In genomic region chr21:42004406-42005199, GRCh38 we compare ENCODE assay signal across 23 cellular contexts. TPM values are rescaled to one million over a fixed set of nuclear protein-coding genes. Genes with fewer than 3 reads are reported as not detected.
DNase-seq lines count a peak whose midpoint lies in the region; ATAC-seq and TF ChIP-seq lines count a peak whose summit lies in the region.
"Had no signal": no experiment of that assay in that cellular context is flagged by ENCODE, and none has a peak within 500 bp of the region (broad histone marks: within the 10 kb centered on the region; RNA-seq: fewer than 3 reads in every experiment).

No MANE protein-coding gene starts in this region.

- H3K27me3 Mint-ChIP-seq in stimulated activated naive CD8-positive, alpha-beta T cell treated with anti-CD3 and anti-CD28 coated beads, Interleukin-15, Interleukin-2, amounts not matched to agents 100 ng/mL and 50 ng/mL, for 24 hours, result no peaks in the 10 kb centered on the region
- no peaks in the 10 kb centered on the region for H3K27me3 Mint-ChIP-seq in T-helper 17 cell
- H3K27me3 Mint-ChIP-seq: memory B cell had no signal

- no peak overlapping the region for H2BK5ac ChIP-seq in mesenchymal stem cell (ENCODE audit: low read depth, low read length, poor library complexity, severe bottlenecking)

- H3K36me3 Mint-ChIP-seq in stimulated activated naive CD8-positive, alpha-beta T cell treated with anti-CD3 and anti-CD28 coated beads, Interleukin-15, Interleukin-2, amounts not matched to agents 100 ng/mL and 50 ng/mL, for 24 hours (ENCODE audit: low read depth), result peaks cover 69% of the 10 kb centered on the region
- H3K36me3 Mint-ChIP-seq in T-helper 17 cell (ENCODE audit: low read depth), result peaks cover 21% of the 10 kb centered on the region

- peak overlapping the region in 1 of 2 experiments; percentile 85 for H2BK12ac ChIP-seq in mesenchymal stem cell (ENCODE audit: low read length in 2 of 2)

- H3K27ac ChIP-seq in mesenchymal stem cell (ENCODE audit: low read length, poor library complexity, severe bottlenecking) (no peak overlapping the region), foreskin keratinocyte (no peak overlapping the region)
- H3K27ac ChIP-seq: body of pancreas, uterus had no signal

- H3K4ac ChIP-seq in mesenchymal stem cell (ENCODE audit: low read depth in 1 of 2, low read length in 2 of 2), result no peak overlapping the region

- no peak for TF ChIP-seq CTCF in foreskin keratinocyte (conservative IDR thresholded peaks at IDR 0.05)

- H3K9me3 ChIP-seq in T-helper 17 cell (ENCODE audit: control insufficient read depth, low read length, poor library complexity, severe bottlenecking) (no peaks in the 10 kb centered on the region), mesenchymal stem cell (ENCODE audit: control insufficient read depth, low read length) (no peaks in the 10 kb centered on the region)
- H3K9me3 ChIP-seq: body of pancreas, SK-N-SH, suprapubic skin, uterus had no signal

- H2AFZ ChIP-seq in mesenchymal stem cell (ENCODE audit: low read depth, low read length), result no peak overlapping the region

- no peak overlapping the region for H3K4me2 ChIP-seq in mesenchymal stem cell (ENCODE audit: low read length, poor library complexity, severe bottlenecking)
- H3K4me2 ChIP-seq: SK-N-SH had no signal

- H2AK5ac ChIP-seq in mesenchymal stem cell (ENCODE audit: low read length, severe bottlenecking), result no peak overlapping the region

- H3K23ac ChIP-seq in mesenchymal stem cell (ENCODE audit: low read length in 2 of 2), result no peak overlapping the region

- H3K4me1 ChIP-seq in mesenchymal stem cell (ENCODE audit: control insufficient read depth, insufficient read depth, low read depth, low read length), result peaks cover 10% of the 10 kb centered on the region
- peaks cover 28% of the 10 kb centered on the region for H3K4me1 ChIP-seq in foreskin keratinocyte
- H3K4me1 ChIP-seq: uterus had no signal

- intact Hi-C loops in Right ventricle myocardium superior (cut with DNase I), result loop anchor here (10.0 kb wide), 1 partner anchor 80 kb away; no protein-coding TSS in a partner anchor

- ATAC-seq in stimulated activated naive CD8-positive, alpha-beta T cell treated with anti-CD3 and anti-CD28 coated beads, Interleukin-15, Interleukin-2, amounts not matched to agents 100 U/mL and 50 U/mL, for 24 hours, result no peak
- ATAC-seq in T-helper 17 cell (no peak), Right ventricle myocardium superior (ENCODE audit: poor library complexity) (no peak), foreskin keratinocyte (no peak)
- ATAC-seq: body of pancreas, esophagus mucosa had no signal

- H2BK120ac ChIP-seq in mesenchymal stem cell (ENCODE audit: low read depth, low read length), result no peak overlapping the region

- H4K91ac ChIP-seq in mesenchymal stem cell (ENCODE audit: low read length), result no peak overlapping the region

- no peak for DNase-seq in stimulated activated naive CD8-positive, alpha-beta T cell treated with anti-CD3 and anti-CD28 coated beads, Interleukin-15, Interleukin-2, amounts not matched to agents 100 U/mL and 50 U/mL, for 24 hours
- no peak for DNase-seq in T-helper 17 cell
- no peak for DNase-seq in mesenchymal stem cell
- DNase-seq in Right ventricle myocardium superior, result no peak
- no peak for DNase-seq in foreskin keratinocyte
- DNase-seq in NCI-H226, result no peak
- DNase-seq: activated CD4-positive, alpha-beta T cell treated with anti-CD3 and anti-CD28 coated beads, Interleukin-2, amount 50 U/mL, for 1 hour; body of pancreas; effector memory CD4-positive, alpha-beta T cell; NCI-H1105 treated with DMSO at 0.1 percent for 48 hours; NCI-H2029 treated with DMSO at 0.1 percent for 48 hours; NCI-H2227 treated with DMSO at 0.1 percent for 48 hours; nucleus accumbens; RPMI8226; SK-N-SH; stimulated activated CD4-positive, alpha-beta T cell treated with anti-CD3 and anti-CD28 coated beads, Interleukin-2, amount 100 ng/mL, for 24 hours; uterus had no signal

- H3K79me1 ChIP-seq in mesenchymal stem cell (replicated peaks; ENCODE audit: low read length, poor library complexity, severe bottlenecking), result peaks cover 34% of the 10 kb centered on the region

- no peak overlapping the region for H3K4me3 Mint-ChIP-seq in stimulated activated naive CD8-positive, alpha-beta T cell treated with anti-CD3 and anti-CD28 coated beads, Interleukin-15, Interleukin-2, amounts not matched to agents 100 ng/mL and 50 ng/mL, for 24 hours
- no peak overlapping the region for H3K4me3 Mint-ChIP-seq in T-helper 17 cell
- H3K4me3 Mint-ChIP-seq: CD14-positive monocyte, memory B cell had no signal

- H3K18ac ChIP-seq in mesenchymal stem cell (ENCODE audit: low read depth in 1 of 2, low read length in 2 of 2), result no peak overlapping the region

- peak overlapping the region; percentile 93 for H3K27ac Mint-ChIP-seq in stimulated activated naive CD8-positive, alpha-beta T cell treated with anti-CD3 and anti-CD28 coated beads, Interleukin-15, Interleukin-2, amounts not matched to agents 100 ng/mL and 50 ng/mL, for 24 hours
- H3K27ac Mint-ChIP-seq in T-helper 17 cell, result peak overlapping the region; percentile 16
- H3K27ac Mint-ChIP-seq: memory B cell had no signal

- H2BK15ac ChIP-seq in mesenchymal stem cell (ENCODE audit: low read depth, poor library complexity, severe bottlenecking), result no peak overlapping the region

- H3K14ac ChIP-seq in mesenchymal stem cell (ENCODE audit: low read length in 2 of 2), result no peak overlapping the region

- peak overlapping the region; percentile 82 for H4K8ac ChIP-seq in mesenchymal stem cell (ENCODE audit: low read length)

- H3K9ac ChIP-seq in mesenchymal stem cell (ENCODE audit: low read length), result no peak overlapping the region
- H3K9ac ChIP-seq: SK-N-SH had no signal

- no peak overlapping the region for H3K4me3 ChIP-seq in mesenchymal stem cell (ENCODE audit: insufficient read depth in 1 of 2, low read depth in 1 of 2, low read length in 2 of 2)
- H3K4me3 ChIP-seq: body of pancreas, skin epidermis, suprapubic skin, uterus had no signal

- H3K4me1 Mint-ChIP-seq in stimulated activated naive CD8-positive, alpha-beta T cell treated with anti-CD3 and anti-CD28 coated beads, Interleukin-15, Interleukin-2, amounts not matched to agents 100 ng/mL and 50 ng/mL, for 24 hours (ENCODE audit: low read depth), result peaks cover 83% of the 10 kb centered on the region
- H3K4me1 Mint-ChIP-seq in T-helper 17 cell, result peaks cover 47% of the 10 kb centered on the region

- WGBS in mesenchymal stem cell, result 94% methylated on average over 5 of the region's 5 CpGs

- H3K9me3 Mint-ChIP-seq in stimulated activated naive CD8-positive, alpha-beta T cell treated with anti-CD3 and anti-CD28 coated beads, Interleukin-15, Interleukin-2, amounts not matched to agents 100 ng/mL and 50 ng/mL, for 24 hours, result no peaks in the 10 kb centered on the region
- H3K9me3 Mint-ChIP-seq: CD14-positive monocyte, memory B cell had no signal

- H3K27me3 ChIP-seq in mesenchymal stem cell (ENCODE audit: control insufficient read depth in 1 of 2, insufficient read depth in 1 of 2, low read length in 2 of 2), result no peaks in the 10 kb centered on the region
- H3K27me3 ChIP-seq in foreskin keratinocyte, result no peaks in the 10 kb centered on the region
- H3K27me3 ChIP-seq: body of pancreas, suprapubic skin, uterus had no signal

- peaks cover 0 to 38% of the 10 kb centered on the region in 2 experiments for H3K36me3 ChIP-seq in mesenchymal stem cell (ENCODE audit: control insufficient read depth in 1 of 2, insufficient read depth in 2 of 2, low read depth in 1 of 2, low read length in 2 of 2)
- H3K36me3 ChIP-seq: uterus had no signal

RNA-seq across cellular contexts. Expression of gene ZBTB21, which starts 5.6 kb away (rescaled TPM):
- 100 to 1,000 TPM; 110 to 118 TPM for total RNA-seq in T-helper 17 cell
- polyA plus RNA-seq in mesenchymal stem cell (2013, experiment 1 of 2), result 9.7 TPM
- 9.5 TPM for polyA plus RNA-seq in mesenchymal stem cell (2013, experiment 2 of 2)
- 5.5 TPM for total RNA-seq in Right ventricle myocardium superior
- 17.1 and 21.7 TPM in 2 replicates for total RNA-seq in foreskin keratinocyte
- polyA plus RNA-seq in foreskin keratinocyte, result 3.1 and 3.3 TPM in 2 replicates

RNA-seq across cellular contexts. Expression of gene C2CD2, which starts 50.8 kb away (rescaled TPM):
- total RNA-seq in T-helper 17 cell, result 1 to 10 TPM; 3.7 to 6.0 TPM
- 11.4 TPM for polyA plus RNA-seq in mesenchymal stem cell (2013, experiment 1 of 2)
- 11.3 TPM for polyA plus RNA-seq in mesenchymal stem cell (2013, experiment 2 of 2)
- 4.6 TPM for total RNA-seq in Right ventricle myocardium superior
- 54.1 and 84.4 TPM in 2 replicates for total RNA-seq in foreskin keratinocyte
- 20.8 and 27.6 TPM in 2 replicates for polyA plus RNA-seq in foreskin keratinocyte
